In the genomic region with DNA sequence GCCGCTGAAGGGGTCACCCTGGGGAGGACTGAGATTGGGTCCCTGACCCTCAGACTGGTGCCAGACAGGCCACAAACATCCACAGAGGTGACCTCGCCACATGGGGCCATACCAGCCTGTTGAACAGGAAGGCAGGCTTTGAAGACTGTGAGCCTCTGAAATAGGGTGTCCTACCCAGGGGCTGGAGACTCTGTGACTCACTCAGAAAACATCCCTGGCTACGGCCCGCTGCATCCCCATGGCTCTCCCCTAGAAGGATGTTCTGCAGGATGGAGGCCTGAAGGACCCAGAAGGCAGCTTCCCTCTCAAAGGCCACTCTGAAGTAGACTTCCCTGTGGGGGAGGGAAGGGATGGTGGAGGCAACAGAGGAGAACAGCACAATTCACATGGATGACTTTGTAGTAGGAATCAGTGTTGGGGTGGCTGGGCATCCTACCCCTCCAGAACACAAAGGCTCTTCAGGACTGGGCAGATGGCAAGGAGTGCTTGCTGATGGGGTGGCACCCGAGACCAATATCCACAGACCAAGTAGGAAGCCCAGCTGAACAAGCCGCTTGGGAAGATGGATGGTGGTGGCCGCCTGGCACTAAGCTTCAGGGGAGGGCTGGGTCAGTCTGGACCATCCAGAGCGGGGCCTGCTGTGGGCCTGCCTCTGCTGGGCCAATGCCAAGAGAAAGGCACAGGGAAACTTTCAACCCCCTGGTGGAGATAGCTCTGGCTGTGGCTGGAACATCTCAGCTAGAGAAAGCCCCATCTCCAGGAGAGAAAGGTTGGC, we compare ENCODE assay signal across 13 cellular contexts. TPM values are rescaled to one million over a fixed set of nuclear protein-coding genes. Genes with fewer than 3 reads are reported as not detected.
DNase-seq lines count a peak whose midpoint lies in the region; ATAC-seq and TF ChIP-seq lines count a peak whose summit lies in the region.
"Had no signal": no experiment of that assay in that cellular context is flagged by ENCODE, and none has a peak within 500 bp of the region (broad histone marks: within the 10 kb centered on the region; RNA-seq: fewer than 3 reads in every experiment).

No MANE protein-coding gene starts in this region.

- H4K91ac ChIP-seq in mesenchymal stem cell (ENCODE audit: low read length) = no peak overlapping the region

- H3K36me3 Mint-ChIP-seq in HFFc6 (ENCODE audit: low read depth) = peaks cover 11% of the 10 kb centered on the region
- peaks cover 9% of the 10 kb centered on the region for H3K36me3 Mint-ChIP-seq in activated naive CD4-positive, alpha-beta T cell treated with anti-CD3 and anti-CD28 coated beads, Interleukin-2, amount 10 ng/mL, durations not matched to agents 7 days and 5 days
- H3K36me3 Mint-ChIP-seq: activated naive CD8-positive, alpha-beta T cell had no signal

- peak overlapping the region; percentile 25 to 55 for H3K18ac ChIP-seq in mesenchymal stem cell (ENCODE audit: low read depth in 1 of 2, low read length in 2 of 2)

- WGBS in mesenchymal stem cell = 61% methylated on average over 8 of the region's 8 CpGs

- peaks cover 0 to 7% of the 10 kb centered on the region in 2 experiments for H3K36me3 ChIP-seq in mesenchymal stem cell (ENCODE audit: control insufficient read depth in 1 of 2, insufficient read depth in 2 of 2, low read depth in 1 of 2, low read length in 2 of 2)

- peak overlapping the region; percentile 82 for H3K27ac Mint-ChIP-seq in HFFc6
- no peak overlapping the region for H3K27ac Mint-ChIP-seq in activated naive CD4-positive, alpha-beta T cell treated with anti-CD3 and anti-CD28 coated beads, Interleukin-2, amount 10 ng/mL, durations not matched to agents 7 days and 5 days
- H3K27ac Mint-ChIP-seq: activated naive CD8-positive, alpha-beta T cell had no signal

- no peak overlapping the region for H4K8ac ChIP-seq in mesenchymal stem cell (ENCODE audit: low read length)

- H2BK120ac ChIP-seq in mesenchymal stem cell (ENCODE audit: low read depth, low read length) = no peak overlapping the region

- H3K27me3 Mint-ChIP-seq in HFFc6 (ENCODE audit: insufficient read depth) = no peaks in the 10 kb centered on the region; the same call in 1 of the 2 replicates
- H3K27me3 Mint-ChIP-seq in activated naive CD4-positive, alpha-beta T cell treated with anti-CD3 and anti-CD28 coated beads, Interleukin-2, amount 10 ng/mL, durations not matched to agents 7 days and 5 days = no peaks in the 10 kb centered on the region
- H3K27me3 Mint-ChIP-seq: activated naive CD8-positive, alpha-beta T cell; effector memory CD8-positive, alpha-beta T cell had no signal

- no peak overlapping the region for H2BK15ac ChIP-seq in mesenchymal stem cell (ENCODE audit: low read depth, poor library complexity, severe bottlenecking)

- H3K9me3 ChIP-seq in AG04450 (ENCODE audit: control insufficient read depth, insufficient read depth, low read length) (no peaks in the 10 kb centered on the region), mesenchymal stem cell (ENCODE audit: control insufficient read depth, low read length) (no peaks in the 10 kb centered on the region)

- peak overlapping the region; percentile 21 for H3K27ac ChIP-seq in AG04450 (ENCODE audit: low read depth, low read length)
- H3K27ac ChIP-seq in mesenchymal stem cell (ENCODE audit: low read length, poor library complexity, severe bottlenecking) = peak overlapping the region; percentile 68

- in situ Hi-C loops in astrocyte of the cerebellum (cut with HindIII; ENCODE audit: low sequenced_read_pairs) = loop anchor here (5.0 kb wide), 3 partner anchors 47 to 102 kb away; no protein-coding TSS in a partner anchor

- H3K4me3 ChIP-seq in AG04450 (ENCODE audit: low read depth, low read length) (no peak overlapping the region), astrocyte of the cerebellum (ENCODE audit: low read depth, low read length) (no peak overlapping the region), mesenchymal stem cell (ENCODE audit: insufficient read depth in 1 of 2, low read depth in 1 of 2, low read length in 2 of 2) (no peak overlapping the region)
- H3K4me3 ChIP-seq: skin epidermis had no signal

- H3K23ac ChIP-seq in mesenchymal stem cell (ENCODE audit: low read length in 2 of 2) = no peak overlapping the region

- no peak overlapping the region for H3K14ac ChIP-seq in mesenchymal stem cell (ENCODE audit: low read length in 2 of 2)

- DNase-seq in AG04450 (ENCODE audit: low read depth, low spot score) (no peak), HFFc6 (peak; percentile 48), astrocyte of the cerebellum (ENCODE audit: low read depth) (peak; percentile 35), mesenchymal stem cell (peak; percentile 50), COLO829 (ENCODE audit: low spot score) (no peak)
- no peak for DNase-seq in activated naive CD4-positive, alpha-beta T cell treated with anti-CD3 and anti-CD28 coated beads, Interleukin-2, amount 10 ng/mL, durations not matched to agents 7 days and 5 days
- DNase-seq: effector memory CD8-positive, alpha-beta T cell; KBM-7; NCI-H2029 treated with DMSO at 0.1 percent for 48 hours had no signal

- no peak for TF ChIP-seq CTCF in AG04450 (IDR thresholded peaks at IDR 0.05; ENCODE audit: low read depth, low read length)
- TF ChIP-seq CTCF in HFFc6 (IDR thresholded peaks at IDR 0.05) = 0 out of 2 replicates have a peak, but pooled peaks have one; percentile 8
- TF ChIP-seq CTCF in astrocyte of the cerebellum (IDR thresholded peaks at IDR 0.05; ENCODE audit: low read depth, low read length, missing control alignments) = no peak

- H2AFZ ChIP-seq in mesenchymal stem cell (ENCODE audit: low read depth, low read length) = no peak overlapping the region

- H3K27me3 ChIP-seq in AG04450 (ENCODE audit: control insufficient read depth, insufficient read depth, low read length) (no peaks in the 10 kb centered on the region), mesenchymal stem cell (ENCODE audit: control insufficient read depth in 1 of 2, insufficient read depth in 1 of 2, low read length in 2 of 2) (no peaks in the 10 kb centered on the region)

- no peak overlapping the region for H3K4me2 ChIP-seq in mesenchymal stem cell (ENCODE audit: low read length, poor library complexity, severe bottlenecking)

- H3K4me3 Mint-ChIP-seq in HFFc6 = no peak overlapping the region
- no peak overlapping the region for H3K4me3 Mint-ChIP-seq in activated naive CD4-positive, alpha-beta T cell treated with anti-CD3 and anti-CD28 coated beads, Interleukin-2, amount 10 ng/mL, durations not matched to agents 7 days and 5 days
- H3K4me3 Mint-ChIP-seq: activated naive CD8-positive, alpha-beta T cell; effector memory CD8-positive, alpha-beta T cell had no signal

- H3K79me1 ChIP-seq in mesenchymal stem cell (replicated peaks; ENCODE audit: low read length, poor library complexity, severe bottlenecking) = peaks cover 2% of the 10 kb centered on the region

- no peak overlapping the region for H3K9ac ChIP-seq in mesenchymal stem cell (ENCODE audit: low read length)

- ATAC-seq in GM21737 (IDR thresholded peaks at IDR 0.05; ENCODE audit: unreplicated experiment) (no peak), HG03520 (IDR thresholded peaks at IDR 0.05; ENCODE audit: unreplicated experiment) (no peak)
- ATAC-seq: effector memory CD8-positive, alpha-beta T cell had no signal

- H3K9me3 Mint-ChIP-seq in HFFc6 = no peaks in the 10 kb centered on the region
- no peaks in the 10 kb centered on the region for H3K9me3 Mint-ChIP-seq in activated naive CD4-positive, alpha-beta T cell treated with anti-CD3 and anti-CD28 coated beads, Interleukin-2, amount 10 ng/mL, durations not matched to agents 7 days and 5 days
- H3K9me3 Mint-ChIP-seq: effector memory CD8-positive, alpha-beta T cell had no signal

- POLR2A ChIA-PET in AG04450 (lab: Yijun Ruan, JAX) = interaction anchor here (0.6 to 1.4 kb wide), 3 partner anchors 38 to 98 kb away, joined by 3 read pairs; a partner anchor contains a TSS

- no peak overlapping the region for H3K4ac ChIP-seq in mesenchymal stem cell (ENCODE audit: low read depth in 1 of 2, low read length in 2 of 2)

- peaks cover 60% of the 10 kb centered on the region for H3K4me1 ChIP-seq in mesenchymal stem cell (ENCODE audit: control insufficient read depth, insufficient read depth, low read depth, low read length)

- H2BK5ac ChIP-seq in mesenchymal stem cell (ENCODE audit: low read depth, low read length, poor library complexity, severe bottlenecking) = peak overlapping the region; percentile 1

- peaks cover 64% of the 10 kb centered on the region for H3K4me1 Mint-ChIP-seq in HFFc6 (ENCODE audit: low read depth)
- no peaks in the 10 kb centered on the region for H3K4me1 Mint-ChIP-seq in activated naive CD4-positive, alpha-beta T cell treated with anti-CD3 and anti-CD28 coated beads, Interleukin-2, amount 10 ng/mL, durations not matched to agents 7 days and 5 days

- CTCF ChIA-PET in AG04450 (lab: Charles Lee) = no interaction called here
- CTCF ChIA-PET in activated naive CD4-positive, alpha-beta T cell treated with anti-CD3 and anti-CD28 coated beads, Interleukin-2, amount 10 ng/mL, durations not matched to agents 7 days and 5 days (lab: Charles Lee) = no interaction called here

- peak overlapping the region; percentile 23 for H2AK5ac ChIP-seq in mesenchymal stem cell (ENCODE audit: low read length, severe bottlenecking)

- H2BK12ac ChIP-seq in mesenchymal stem cell (ENCODE audit: low read length in 2 of 2) = peak overlapping the region in 1 of 2 experiments; percentile 4

RNA-seq across cellular contexts. Expression of a gene that starts 37.6 kb away (rescaled TPM):
- 17.8 and 19.9 TPM in 2 replicates for polyA plus RNA-seq in AG04450 (2011; rRNA removed)
- 36.8 and 44.8 TPM in 2 replicates for polyA minus RNA-seq in AG04450 (2011; rRNA and poly(A)+ RNA removed)
- total RNA-seq in HFFc6 (2021; fragmentation: NEBNext Ultra II Directional; extraction: Animal tissue kit (Norgen Biotek cat#: 25700)) = 10 to 100 TPM; 31.7 to 43.3 (median 37.4) TPM
- polyA plus RNA-seq in mesenchymal stem cell (2013, experiment 1 of 2) = 30.5 TPM
- polyA plus RNA-seq in mesenchymal stem cell (2013, experiment 2 of 2) = 30.2 TPM

Comparison
In these comparisons a context has a peak if more than half of its experiments do, and no peak if none do; other contexts are left out.
1. DNase-seq: peak in HFFc6 (single experiment), astrocyte of the cerebellum (single experiment) and mesenchymal stem cell (single experiment); none in AG04450 (single experiment), activated naive CD4-positive, alpha-beta T cell treated with anti-CD3 and anti-CD28 coated beads, Interleukin-2, amount 10 ng/mL, durations not matched to agents 7 days and 5 days (single experiment) and COLO829 (single experiment).